In the genomic region with DNA sequence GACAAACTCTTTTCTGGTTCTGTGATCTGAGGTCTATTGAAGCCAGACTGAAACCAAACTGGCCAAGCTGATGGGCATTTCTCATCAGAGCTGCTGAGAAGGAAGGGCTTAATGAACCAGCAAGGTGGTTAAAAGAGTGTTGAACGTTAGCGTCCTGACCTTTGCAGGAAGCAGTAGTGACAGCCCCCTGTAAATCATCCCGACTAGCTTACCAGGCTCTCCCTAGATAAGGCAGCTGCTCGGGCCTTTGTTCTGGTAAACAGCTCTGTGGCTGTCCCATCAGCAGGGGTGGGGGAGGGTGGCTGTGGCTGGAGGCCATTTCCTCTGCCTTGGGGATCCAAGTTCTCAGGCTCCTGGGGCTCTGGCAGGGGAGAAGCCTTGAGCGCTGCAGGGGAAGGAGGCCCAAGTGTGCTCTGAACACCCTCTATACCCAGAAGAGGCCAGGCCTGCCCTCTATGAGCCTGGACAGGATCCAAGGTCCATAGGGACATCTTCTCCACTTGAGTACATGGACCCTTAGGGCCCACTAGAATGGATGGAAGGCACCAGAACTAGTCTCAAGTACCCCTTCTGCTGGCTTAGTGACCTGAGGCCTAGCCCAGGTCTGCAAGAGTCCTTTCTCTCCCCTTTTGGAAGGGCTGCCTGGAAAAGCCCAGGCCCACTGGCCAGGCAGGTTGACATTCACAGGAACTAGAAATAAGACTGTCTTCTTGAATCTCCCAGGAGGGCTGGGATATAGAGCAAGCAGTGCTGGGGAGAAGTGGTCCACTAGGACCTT, we compare ENCODE assay signal across 1 cellular context.
TF ChIP-seq lines count a peak whose summit lies in the region.

No MANE protein-coding gene starts in this region.

TF ChIP-seq in K562, 482 proteins besides CTCF, POLR2A, EP300 and RAD21 (continued from another document and continues in another):
- TF ChIP-seq, protein P1, sequence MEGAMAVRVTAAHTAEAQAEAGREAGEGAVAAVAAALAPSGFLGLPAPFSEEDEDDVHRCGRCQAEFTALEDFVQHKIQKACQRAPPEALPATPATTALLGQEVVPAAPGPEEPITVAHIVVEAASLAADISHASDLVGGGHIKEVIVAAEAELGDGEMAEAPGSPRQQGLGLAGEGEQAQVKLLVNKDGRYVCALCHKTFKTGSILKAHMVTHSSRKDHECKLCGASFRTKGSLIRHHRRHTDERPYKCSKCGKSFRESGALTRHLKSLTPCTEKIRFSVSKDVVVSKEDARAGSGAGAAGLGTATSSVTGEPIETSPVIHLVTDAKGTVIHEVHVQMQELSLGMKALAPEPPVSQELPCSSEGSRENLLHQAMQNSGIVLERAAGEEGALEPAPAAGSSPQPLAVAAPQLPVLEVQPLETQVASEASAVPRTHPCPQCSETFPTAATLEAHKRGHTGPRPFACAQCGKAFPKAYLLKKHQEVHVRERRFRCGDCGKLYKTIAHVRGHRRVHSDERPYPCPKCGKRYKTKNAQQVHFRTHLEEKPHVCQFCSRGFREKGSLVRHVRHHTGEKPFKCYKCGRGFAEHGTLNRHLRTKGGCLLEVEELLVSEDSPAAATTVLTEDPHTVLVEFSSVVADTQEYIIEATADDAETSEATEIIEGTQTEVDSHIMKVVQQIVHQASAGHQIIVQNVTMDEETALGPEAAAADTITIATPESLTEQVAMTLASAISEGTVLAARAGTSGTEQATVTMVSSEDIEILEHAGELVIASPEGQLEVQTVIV (CRISPR knock-in tag; IDR thresholded peaks at IDR 0.05; ENCODE audit: borderline replicate concordance), result no peak
- TF ChIP-seq ZNF197 (CRISPR knock-in tag; IDR thresholded peaks at IDR 0.05; ENCODE audit: low read depth), result peak; percentile 88
- peak; percentile 41; the same call in 1 of the 2 replicates for TF ChIP-seq KHSRP (IDR thresholded peaks at IDR 0.05)
- TF ChIP-seq MXI1 (IDR thresholded peaks at IDR 0.05; ENCODE audit: low read depth, low read length), result no peak
- peak; percentile 61; the same call in 1 of the 2 replicates for TF ChIP-seq ZNF444 (CRISPR knock-in tag; IDR thresholded peaks at IDR 0.05)
- TF ChIP-seq FOS (IDR thresholded peaks at IDR 0.05; ENCODE audit: extremely low read depth, insufficient read length), result no peak
- TF ChIP-seq HDAC1 (IDR thresholded peaks at IDR 0.05), result peak in 1 of 2 experiments; percentile 90; a peak in 2 of 4 replicates
- peak; percentile 97 for TF ChIP-seq SMARCA4 (IDR thresholded peaks at IDR 0.05)
- no peak for TF ChIP-seq U2AF2 (optimal IDR thresholded peaks at IDR 0.05; ENCODE audit: low read depth, low read length)
- TF ChIP-seq ELF2 (CRISPR knock-in tag; IDR thresholded peaks at IDR 0.05), result peak; percentile 31; the same call in 1 of the 2 replicates
- no peak for TF ChIP-seq ZNF282 (CRISPR knock-in tag; IDR thresholded peaks at IDR 0.05)
- peak; percentile 72; the same call in 1 of the 2 replicates for TF ChIP-seq TCFL5 (CRISPR knock-in tag; conservative IDR thresholded peaks at IDR 0.05)
- TF ChIP-seq, protein P2, sequence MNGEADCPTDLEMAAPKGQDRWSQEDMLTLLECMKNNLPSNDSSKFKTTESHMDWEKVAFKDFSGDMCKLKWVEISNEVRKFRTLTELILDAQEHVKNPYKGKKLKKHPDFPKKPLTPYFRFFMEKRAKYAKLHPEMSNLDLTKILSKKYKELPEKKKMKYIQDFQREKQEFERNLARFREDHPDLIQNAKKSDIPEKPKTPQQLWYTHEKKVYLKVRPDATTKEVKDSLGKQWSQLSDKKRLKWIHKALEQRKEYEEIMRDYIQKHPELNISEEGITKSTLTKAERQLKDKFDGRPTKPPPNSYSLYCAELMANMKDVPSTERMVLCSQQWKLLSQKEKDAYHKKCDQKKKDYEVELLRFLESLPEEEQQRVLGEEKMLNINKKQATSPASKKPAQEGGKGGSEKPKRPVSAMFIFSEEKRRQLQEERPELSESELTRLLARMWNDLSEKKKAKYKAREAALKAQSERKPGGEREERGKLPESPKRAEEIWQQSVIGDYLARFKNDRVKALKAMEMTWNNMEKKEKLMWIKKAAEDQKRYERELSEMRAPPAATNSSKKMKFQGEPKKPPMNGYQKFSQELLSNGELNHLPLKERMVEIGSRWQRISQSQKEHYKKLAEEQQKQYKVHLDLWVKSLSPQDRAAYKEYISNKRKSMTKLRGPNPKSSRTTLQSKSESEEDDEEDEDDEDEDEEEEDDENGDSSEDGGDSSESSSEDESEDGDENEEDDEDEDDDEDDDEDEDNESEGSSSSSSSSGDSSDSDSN (IDR thresholded peaks at IDR 0.05; ENCODE audit: borderline replicate concordance in 1 of 2, low read depth in 2 of 2, low read length in 2 of 2), result 0 out of 4 replicates have a peak, but pooled peaks of 1 of the 2 experiments have one; percentile 47
- TF ChIP-seq, protein P3, sequence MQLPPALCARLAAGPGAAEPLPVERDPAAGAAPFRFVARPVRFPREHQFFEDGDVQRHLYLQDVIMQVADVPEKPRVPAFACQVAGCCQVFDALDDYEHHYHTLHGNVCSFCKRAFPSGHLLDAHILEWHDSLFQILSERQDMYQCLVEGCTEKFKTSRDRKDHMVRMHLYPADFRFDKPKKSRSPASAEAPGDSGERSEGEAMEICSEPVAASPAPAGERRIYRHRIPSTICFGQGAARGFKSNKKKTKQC (CRISPR knock-in tag; IDR thresholded peaks at IDR 0.05), result 0 out of 2 replicates have a peak, but pooled peaks have one; percentile 8
- TF ChIP-seq PURB (CRISPR knock-in tag; IDR thresholded peaks at IDR 0.05; ENCODE audit: low read depth), result no peak
- TF ChIP-seq HDAC3 (IDR thresholded peaks at IDR 0.05; ENCODE audit: borderline replicate concordance, partially characterized antibody), result peak; percentile 91
- no peak for TF ChIP-seq ZNF143 (CRISPR knock-in tag; IDR thresholded peaks at IDR 0.05)
- TF ChIP-seq E2F5 (CRISPR knock-in tag; IDR thresholded peaks at IDR 0.05), result peak; percentile 25; the same call in 1 of the 2 replicates
- TF ChIP-seq MTF1 (CRISPR knock-in tag; IDR thresholded peaks at IDR 0.05; ENCODE audit: borderline replicate concordance), result no peak
- TF ChIP-seq RBM14 (IDR thresholded peaks at IDR 0.05; ENCODE audit: borderline replicate concordance, insufficient read depth, low read depth, low read length), result no peak
- TF ChIP-seq ETV5 (CRISPR knock-in tag; IDR thresholded peaks at IDR 0.05; ENCODE audit: low read depth), result peak; percentile 99
- TF ChIP-seq EWSR1 (IDR thresholded peaks at IDR 0.05; ENCODE audit: borderline replicate concordance, low read depth, partially characterized antibody), result no peak
- TF ChIP-seq TCF15 (CRISPR knock-in tag; IDR thresholded peaks at IDR 0.05), result peak; percentile 75; the same call in 1 of the 2 replicates
- TF ChIP-seq SNIP1 (IDR thresholded peaks at IDR 0.05; ENCODE audit: low read depth), result no peak
- TF ChIP-seq PCBP2 (IDR thresholded peaks at IDR 0.05; ENCODE audit: low read depth, low read length, poor library complexity, severe bottlenecking), result no peak
- TF ChIP-seq, protein P4, sequence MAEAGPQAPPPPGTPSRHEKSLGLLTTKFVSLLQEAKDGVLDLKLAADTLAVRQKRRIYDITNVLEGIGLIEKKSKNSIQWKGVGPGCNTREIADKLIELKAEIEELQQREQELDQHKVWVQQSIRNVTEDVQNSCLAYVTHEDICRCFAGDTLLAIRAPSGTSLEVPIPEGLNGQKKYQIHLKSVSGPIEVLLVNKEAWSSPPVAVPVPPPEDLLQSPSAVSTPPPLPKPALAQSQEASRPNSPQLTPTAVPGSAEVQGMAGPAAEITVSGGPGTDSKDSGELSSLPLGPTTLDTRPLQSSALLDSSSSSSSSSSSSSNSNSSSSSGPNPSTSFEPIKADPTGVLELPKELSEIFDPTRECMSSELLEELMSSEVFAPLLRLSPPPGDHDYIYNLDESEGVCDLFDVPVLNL (CRISPR knock-in tag; IDR thresholded peaks at IDR 0.05; ENCODE audit: low read depth), result no peak
- peak; percentile 64; the same call in 1 of the 2 replicates for TF ChIP-seq POLR2H (tag; IDR thresholded peaks at IDR 0.05; ENCODE audit: low read depth)
- peak; percentile 97 for TF ChIP-seq NCOR1 (IDR thresholded peaks at IDR 0.05)
- no peak for TF ChIP-seq FOXO4 (CRISPR knock-in tag; IDR thresholded peaks at IDR 0.05)
- TF ChIP-seq GTF3C2 (IDR thresholded peaks at IDR 0.05; ENCODE audit: borderline replicate concordance, extremely low read depth, insufficient read length), result no peak
- TF ChIP-seq SNAPC5 (CRISPR knock-in tag; IDR thresholded peaks at IDR 0.05), result no peak
- TF ChIP-seq SOX6 (IDR thresholded peaks at IDR 0.05), result peak; percentile 99
- TF ChIP-seq ZC3H8 (IDR thresholded peaks at IDR 0.05), result no peak
- TF ChIP-seq BRD4 (IDR thresholded peaks at IDR 0.05), result no peak; the same call in none of the 2 replicates
- TF ChIP-seq MECOM (CRISPR knock-in tag; IDR thresholded peaks at IDR 0.05), result peak; percentile 78
- TF ChIP-seq ZNF785 (CRISPR knock-in tag; IDR thresholded peaks at IDR 0.05), result no peak
- TF ChIP-seq SP1 (CRISPR knock-in tag; IDR thresholded peaks at IDR 0.05), result peak; percentile 84
- TF ChIP-seq XRCC3 (IDR thresholded peaks at IDR 0.05), result no peak; the same call in 1 of the 2 replicates
- TF ChIP-seq XRCC5 (IDR thresholded peaks at IDR 0.05; ENCODE audit: low read depth, low read length), result peak; percentile 67
- no peak for TF ChIP-seq FOXJ3 (CRISPR knock-in tag; IDR thresholded peaks at IDR 0.05)
- TF ChIP-seq HMG20A (CRISPR knock-in tag; conservative IDR thresholded peaks at IDR 0.05), result no peak
- TF ChIP-seq ARID1B (IDR thresholded peaks at IDR 0.05), result peak; percentile 98
- TF ChIP-seq FOXA3 (CRISPR knock-in tag; conservative IDR thresholded peaks at IDR 0.05 in 1 of 2, IDR thresholded peaks at IDR 0.05 in 1 of 2), result peak; percentile 78 to 85; a peak in 3 of 4 replicates
- peak; percentile 89 for TF ChIP-seq TAF9B (IDR thresholded peaks at IDR 0.05; ENCODE audit: partially characterized antibody)
- TF ChIP-seq RUNX1 (IDR thresholded peaks at IDR 0.05; ENCODE audit: low read depth), result peak; percentile 62; the same call in 1 of the 2 replicates
- peak; percentile 95 for TF ChIP-seq SMARCE1 (IDR thresholded peaks at IDR 0.05)
- TF ChIP-seq ZNF766 (CRISPR knock-in tag; conservative IDR thresholded peaks at IDR 0.05), result peak; percentile 96
- peak; percentile 82; the same call in 1 of the 2 replicates for TF ChIP-seq HSF4 (CRISPR knock-in tag; IDR thresholded peaks at IDR 0.05; ENCODE audit: borderline replicate concordance)
- TF ChIP-seq HOXB6 (CRISPR knock-in tag; IDR thresholded peaks at IDR 0.05; ENCODE audit: borderline replicate concordance), result no peak
- TF ChIP-seq, protein P5, sequence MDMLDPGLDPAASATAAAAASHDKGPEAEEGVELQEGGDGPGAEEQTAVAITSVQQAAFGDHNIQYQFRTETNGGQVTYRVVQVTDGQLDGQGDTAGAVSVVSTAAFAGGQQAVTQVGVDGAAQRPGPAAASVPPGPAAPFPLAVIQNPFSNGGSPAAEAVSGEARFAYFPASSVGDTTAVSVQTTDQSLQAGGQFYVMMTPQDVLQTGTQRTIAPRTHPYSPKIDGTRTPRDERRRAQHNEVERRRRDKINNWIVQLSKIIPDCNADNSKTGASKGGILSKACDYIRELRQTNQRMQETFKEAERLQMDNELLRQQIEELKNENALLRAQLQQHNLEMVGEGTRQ (CRISPR knock-in tag; IDR thresholded peaks at IDR 0.05), result no peak
- TF ChIP-seq, protein P6, sequence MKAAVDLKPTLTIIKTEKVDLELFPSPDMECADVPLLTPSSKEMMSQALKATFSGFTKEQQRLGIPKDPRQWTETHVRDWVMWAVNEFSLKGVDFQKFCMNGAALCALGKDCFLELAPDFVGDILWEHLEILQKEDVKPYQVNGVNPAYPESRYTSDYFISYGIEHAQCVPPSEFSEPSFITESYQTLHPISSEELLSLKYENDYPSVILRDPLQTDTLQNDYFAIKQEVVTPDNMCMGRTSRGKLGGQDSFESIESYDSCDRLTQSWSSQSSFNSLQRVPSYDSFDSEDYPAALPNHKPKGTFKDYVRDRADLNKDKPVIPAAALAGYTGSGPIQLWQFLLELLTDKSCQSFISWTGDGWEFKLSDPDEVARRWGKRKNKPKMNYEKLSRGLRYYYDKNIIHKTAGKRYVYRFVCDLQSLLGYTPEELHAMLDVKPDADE (conservative IDR thresholded peaks at IDR 0.05; ENCODE audit: control insufficient read depth, low read depth, low read length), result peak; percentile 97
- TF ChIP-seq TRIM24 (IDR thresholded peaks at IDR 0.05), result peak; percentile 89 to 93
- TF ChIP-seq SNRNP70 (optimal IDR thresholded peaks at IDR 0.05; ENCODE audit: low read depth, low read length), result no peak
